11 cellular contexts compared by ENCODE assay signal in the genomic region with DNA sequence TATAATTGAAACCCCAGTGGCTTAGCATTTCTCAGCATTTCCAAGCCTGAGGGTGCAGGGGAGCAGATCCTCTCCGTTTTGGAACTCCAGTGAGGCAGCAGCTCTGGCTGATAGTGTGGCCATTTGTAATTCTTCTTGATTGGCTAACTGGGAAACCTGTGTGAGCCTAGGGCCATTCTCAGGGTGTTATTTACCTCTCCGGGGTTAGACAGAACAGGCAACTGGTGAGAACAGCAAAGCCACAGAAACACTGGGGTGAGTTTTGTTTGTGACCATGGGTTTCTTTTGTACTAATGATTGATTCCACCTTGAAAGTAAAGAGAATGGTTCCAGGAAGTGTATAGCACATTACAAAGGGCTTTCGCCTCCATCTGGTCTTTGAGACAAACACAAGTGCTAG. TPM values are rescaled to one million over a fixed set of nuclear protein-coding genes. Genes with fewer than 3 reads are reported as not detected.
"Had no signal": no experiment of that assay in that cellular context is flagged by ENCODE, and none has a peak within 500 bp of the region (broad histone marks: within the 10 kb centered on the region; RNA-seq: fewer than 3 reads in every experiment).

No MANE protein-coding gene starts in this region.

- H3K9ac ChIP-seq: GM23248 had no signal

- H2AFZ ChIP-seq: GM23248, GM23338 had no signal

- DNase-seq: GM23248, GOT3, H7, H9, HCEC 1CT, HFFc6 had no signal

- H3K27ac ChIP-seq: GM23248 had no signal

- H3K9me3 Mint-ChIP-seq: HFFc6 had no signal

- H3K36me3 ChIP-seq: HAP-1 had no signal

- H3K4me1 Mint-ChIP-seq: GM23338, H9 had no signal

- ATAC-seq: GM23338, HCT116 had no signal

- H3K4me1 ChIP-seq: HAP-1 had no signal

- H3K4me3 Mint-ChIP-seq: GM23338, H9, HFFc6 had no signal

- H3K27ac Mint-ChIP-seq: GM23338, H9, HFFc6 had no signal

- H3K4me2 ChIP-seq: GM23338 had no signal

- H3K9me3 ChIP-seq: HAP-1 had no signal

- H3K4me3 ChIP-seq: GM23248, GM23338, HAP-1 had no signal

RNA-seq across cellular contexts. Expression of a gene that starts 2.4 kb away (rescaled TPM):
- total RNA-seq: GM23248, GM23338, H1, H4, H7, H9, HFFc6 had no signal
- polyA plus RNA-seq: GM23248, GM23338, H1 had no signal

RNA-seq across cellular contexts. Expression of a gene that starts 21.2 kb away (rescaled TPM):
- total RNA-seq: GM23248, GM23338, H1, H4, H7, H9, HFFc6 had no signal
- polyA plus RNA-seq: GM23248, GM23338, H1 had no signal

RNA-seq across cellular contexts. Expression of a gene that starts 25.9 kb away (rescaled TPM):
- total RNA-seq: GM23248, GM23338, H1, H4, H7, H9, HFFc6 had no signal
- polyA plus RNA-seq: GM23248, GM23338, H1 had no signal
